Comparison of ENCODE assay signal across 22 cellular contexts in the genomic region with DNA sequence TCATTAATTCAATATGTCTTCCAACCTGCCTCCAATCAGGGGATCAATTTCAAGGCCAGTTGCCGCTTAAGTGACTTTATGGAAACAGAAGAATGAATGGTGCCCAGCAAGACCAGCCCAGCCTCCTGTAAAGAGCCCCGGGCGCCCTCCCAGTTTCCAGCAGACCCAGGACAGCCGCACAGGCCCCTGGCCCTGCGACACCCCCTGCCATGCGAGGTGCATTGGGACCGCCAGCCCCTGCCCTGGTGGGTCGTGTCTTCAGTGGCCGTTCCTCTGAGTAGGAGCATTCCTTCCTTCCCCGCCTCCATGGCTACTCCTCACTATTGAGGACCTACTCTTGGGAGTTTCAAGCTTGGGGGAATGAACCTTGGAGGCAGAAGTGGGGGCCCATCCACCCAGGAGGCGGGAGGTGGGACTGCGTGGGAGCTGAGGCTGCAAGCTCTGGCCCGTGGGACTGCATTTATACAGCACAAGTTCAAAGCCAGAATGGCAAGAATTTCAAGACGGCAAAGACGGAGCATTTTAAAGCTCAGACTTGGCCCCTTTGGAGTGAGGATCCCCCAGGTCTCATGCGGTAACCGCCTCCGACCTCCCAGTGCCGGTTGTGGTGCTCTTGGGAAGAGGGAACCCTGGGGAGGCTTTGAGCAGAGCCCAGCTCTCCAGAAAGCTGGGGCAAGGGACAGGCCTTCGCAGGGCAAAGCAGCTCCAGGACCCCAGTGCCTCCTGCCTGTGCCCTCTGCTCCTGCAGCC.
DNase-seq lines count a peak whose midpoint lies in the region; ATAC-seq, FAIRE-seq and TF ChIP-seq lines count a peak whose summit lies in the region.
"Had no signal": no experiment of that assay in that cellular context is flagged by ENCODE, and none has a peak within 500 bp of the region (broad histone marks: within the 10 kb centered on the region; RNA-seq: fewer than 3 reads in every experiment).

No MANE protein-coding gene starts in this region.

- no peak for ATAC-seq in Right ventricle myocardium superior (ENCODE audit: poor library complexity)
- no peak for ATAC-seq in left ventricle myocardium superior
- ATAC-seq in mucosa of descending colon = no peak

- no peak for TF ChIP-seq POLR2A in GM12892 (IDR thresholded peaks at IDR 0.05; ENCODE audit: low read depth, low read length)

- intact Hi-C loops in Right ventricle myocardium superior (cut with DNase I) = no loop called here
- intact Hi-C loops in left ventricle myocardium superior (cut with micrococcal nuclease) = no loop called here
- intact Hi-C loops in mucosa of descending colon (cut with DNase I, micrococcal nuclease) = no loop called here

- no peaks in the 10 kb centered on the region for H3K9me3 ChIP-seq in mucosa of descending colon
- H3K9me3 ChIP-seq: MG63 had no signal

- DNase-seq in Right ventricle myocardium superior (peak; percentile 30), left ventricle myocardium superior (no peak), mucosa of descending colon (peak in 2 of 3 donors; percentile 5 to 22), NCI-H1436 treated with DMSO at 0.1 percent for 48 hours (lab: John Stamatoyannopoulos, UW) (no peak), GM12892 (ENCODE audit: insufficient read length) (no peak), HuH-7 (ENCODE audit: low spot score) (no peak)
- DNase-seq: AML-193, EL, GF-D8, Karpas-422, MG63, NCI-H187, NCI-H2107, NCI-H446 treated with DMSO at 0.1 percent for 48 hours, NCI-H526 treated with DMSO at 0.1 percent for 48 hours, OCI-M1, SHP77 had no signal

- no peaks in the 10 kb centered on the region for H3K36me3 ChIP-seq in mucosa of descending colon (ENCODE audit: low read depth)
- H3K36me3 ChIP-seq: MG63 had no signal

- H3K4me1 ChIP-seq in mucosa of descending colon (ENCODE audit: low read depth) = no peaks in the 10 kb centered on the region

- no peak for FAIRE-seq in GM12892 (lab: Jason Lieb, UNC)
- FAIRE-seq: GM19239, H1, RCC 7860 had no signal

- H3K27ac ChIP-seq in cingulate gyrus (ENCODE audit: low read depth, low read length) (peak overlapping the region; percentile 83), temporal lobe (ENCODE audit: low read depth, low read length) (peak overlapping the region; percentile 90)

- TF ChIP-seq CTCF in mucosa of descending colon (IDR thresholded peaks at IDR 0.05) = no peak

- H3K4me3 ChIP-seq in mucosa of descending colon = no peak overlapping the region
- H3K4me3 ChIP-seq: MG63 had no signal

Comparison
In these comparisons a context has a peak if more than half of its experiments do, and no peak if none do; other contexts are left out.
1. DNase-seq: peak in Right ventricle myocardium superior (single experiment) and mucosa of descending colon (2 of 3); none in left ventricle myocardium superior (single experiment), NCI-H1436 treated with DMSO at 0.1 percent for 48 hours (single experiment), GM12892 (single experiment) and HuH-7 (single experiment).